In the genomic region with DNA sequence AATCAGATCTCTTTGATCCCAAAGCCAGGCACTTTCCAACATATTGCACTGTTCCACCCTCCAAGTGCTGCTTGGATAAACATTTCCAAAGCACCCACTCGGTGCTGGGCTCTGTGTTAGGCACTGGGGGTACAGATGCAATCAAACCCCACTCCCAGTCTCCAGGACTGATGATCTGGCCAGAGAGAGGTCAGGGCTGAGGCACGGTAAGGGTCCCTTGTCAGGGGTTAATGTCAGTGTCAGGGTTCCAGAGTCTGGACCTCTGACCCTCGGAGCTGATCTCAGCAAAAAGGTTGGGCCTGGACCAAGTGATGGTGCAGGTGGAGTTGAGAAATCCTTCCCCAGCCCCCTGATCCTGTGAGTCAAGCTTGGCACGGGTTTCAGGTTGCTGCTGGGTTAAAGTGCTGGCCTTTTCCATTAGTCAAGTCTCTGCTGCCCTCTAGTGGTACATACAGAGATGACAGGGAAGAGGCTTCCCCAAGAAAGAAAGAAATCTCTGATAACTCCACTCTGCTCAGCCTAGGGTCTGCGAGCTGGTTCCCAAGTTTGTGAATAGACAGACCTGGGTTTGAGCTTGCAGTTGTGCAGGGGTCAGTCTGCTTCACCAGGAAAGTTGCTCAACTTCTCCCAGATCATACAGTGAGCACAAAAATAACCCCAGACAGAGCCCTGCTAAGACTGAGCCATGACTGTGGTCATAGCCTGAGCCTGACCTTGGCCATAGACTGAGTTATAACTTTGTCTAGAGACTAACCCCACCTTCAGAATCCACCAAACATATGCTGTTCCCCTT, we compare ENCODE assay signal across 8 cellular contexts.
A peak's percentile ranks its signal among the peaks of the same experiment; 100 is the strongest.
DNase-seq lines count a peak whose midpoint lies in the region; ATAC-seq, FAIRE-seq and TF ChIP-seq lines count a peak whose summit lies in the region.

No MANE protein-coding gene starts in this region.

- H3K27ac ChIP-seq in CD4-positive, CD25-positive, alpha-beta regulatory T cell (ENCODE audit: insufficient read depth, low read length, poor library complexity, severe bottlenecking): no peak overlapping the region
- H3K27ac ChIP-seq in Panc1 (ENCODE audit: low read length) (no peak overlapping the region), small intestine (ENCODE audit: low read depth in 1 of 2, low read length in 1 of 2) (no peak overlapping the region)

- BruUV-seq in Panc1 (replicated peaks; lab: Mats Ljungman, UMichigan): no TSS peak

- CTCF ChIA-PET in Panc1 (lab: Charles Lee): interaction anchor here (0.7 kb wide), 1 partner anchor 12 kb away, joined by 3 read pairs; no protein-coding TSS in a partner anchor

- H3K4me3 ChIP-seq in CD4-positive, CD25-positive, alpha-beta regulatory T cell (ENCODE audit: low read depth, low read length): no peak overlapping the region
- H3K4me3 ChIP-seq in Jurkat, Clone E6-1 (ENCODE audit: low read length): no peak overlapping the region
- H3K4me3 ChIP-seq in Panc1 (ENCODE audit: low read depth in 2 of 2, low read length in 2 of 2) (no peak overlapping the region), astrocyte of the cerebellum (ENCODE audit: low read depth, low read length) (no peak overlapping the region), small intestine (ENCODE audit: low read depth in 1 of 2, low read length in 2 of 2) (no peak overlapping the region)

- no peaks in the 10 kb centered on the region for H3K36me3 Mint-ChIP-seq in CD4-positive, CD25-positive, alpha-beta regulatory T cell

- H3K36me3 ChIP-seq in CD4-positive, CD25-positive, alpha-beta regulatory T cell (ENCODE audit: control insufficient read depth, insufficient read depth, low read length): no peaks in the 10 kb centered on the region
- H3K36me3 ChIP-seq in Panc1 (ENCODE audit: control insufficient read depth, insufficient read depth, low read length) (no peaks in the 10 kb centered on the region), small intestine (ENCODE audit: control insufficient read depth in 2 of 2, insufficient read depth in 2 of 2, low read length in 2 of 2) (no peaks in the 10 kb centered on the region)

- peak; percentile 86 for TF ChIP-seq CTCF in Panc1 (IDR thresholded peaks at IDR 0.05)
- TF ChIP-seq CTCF in astrocyte of the cerebellum (IDR thresholded peaks at IDR 0.05; ENCODE audit: low read depth, low read length, missing control alignments): peak; percentile 87

- no peaks in the 10 kb centered on the region for H3K4me1 ChIP-seq in CD4-positive, CD25-positive, alpha-beta regulatory T cell (ENCODE audit: control insufficient read depth, insufficient read depth, low read length, poor library complexity, severe bottlenecking)
- H3K4me1 ChIP-seq in Panc1 (ENCODE audit: control insufficient read depth, insufficient read depth, low read length): no peaks in the 10 kb centered on the region
- no peaks in the 10 kb centered on the region for H3K4me1 ChIP-seq in small intestine (ENCODE audit: control insufficient read depth in 2 of 2, insufficient read depth in 1 of 2, low read depth in 1 of 2, low read length in 1 of 2)

- POLR2A ChIA-PET in Panc1 (lab: Charles Lee): no interaction called here

- H3K27ac Mint-ChIP-seq in CD4-positive, CD25-positive, alpha-beta regulatory T cell: no peak overlapping the region

- no peak for FAIRE-seq in small intestine (lab: Jason Lieb, UNC)

- peaks cover 0 to 1% (median 0%) of the 10 kb centered on the region in 7 donors for H3K9me3 Mint-ChIP-seq in CD4-positive, CD25-positive, alpha-beta regulatory T cell

- intact Hi-C loops in Panc1 (cut with micrococcal nuclease; ENCODE audit: unreplicated experiment): loop anchor here (5.0 kb wide), 1 partner anchor 1671 kb away; no protein-coding TSS in a partner anchor

- 11 to 22% (median 19%) methylated on average over 5 of the region's 5 CpGs for WGBS in small intestine, 3 donors

- H3K9me3 ChIP-seq in CD4-positive, CD25-positive, alpha-beta regulatory T cell (ENCODE audit: control insufficient read depth in 2 of 2, low read length in 2 of 2): no peaks in the 10 kb centered on the region
- H3K9me3 ChIP-seq in Panc1 (ENCODE audit: control insufficient read depth, insufficient read depth, low read depth, low read length): no peaks in the 10 kb centered on the region
- no peaks in the 10 kb centered on the region for H3K9me3 ChIP-seq in small intestine (ENCODE audit: control insufficient read depth, low read depth)

- no peaks in the 10 kb centered on the region for H3K4me1 Mint-ChIP-seq in CD4-positive, CD25-positive, alpha-beta regulatory T cell

- H3K27me3 Mint-ChIP-seq in CD4-positive, CD25-positive, alpha-beta regulatory T cell: peaks cover 20% of the 10 kb centered on the region

- H3K4me3 Mint-ChIP-seq in CD4-positive, CD25-positive, alpha-beta regulatory T cell: no peak overlapping the region

- ATAC-seq in CD4-positive, CD25-positive, alpha-beta regulatory T cell (ENCODE audit: low read depth in 2 of 2): peak in 1 of 2 donors; percentile 52
- ATAC-seq in GM18511 (IDR thresholded peaks at IDR 0.05; ENCODE audit: unreplicated experiment) (peak; percentile 81), Panc1 (peak; percentile 90)

- DNase-seq in CD4-positive, CD25-positive, alpha-beta regulatory T cell: peak in 2 of 3 donors; percentile 40 to 54
- peak; percentile 68 for DNase-seq in Jurkat, Clone E6-1 (ENCODE audit: low read depth, low spot score)
- DNase-seq in Panc1 (ENCODE audit: low read depth, low spot score) (peak; percentile 50), astrocyte of the cerebellum (ENCODE audit: low read depth) (peak; percentile 58), hypothalamus (lab: John Stamatoyannopoulos, UW) (peak in 28 of 51 donors; percentile 5 to 65 (median 26)), small intestine (peak; percentile 65)
- no peak for DNase-seq in effector CD8-positive, alpha-beta T cell (lab: John Stamatoyannopoulos, UW)

- in situ Hi-C loops in Panc1 (cut with HindIII; ENCODE audit: low pct_unique_long_range_greater_than_20kb, low sequenced_read_pairs): no loop called here
- in situ Hi-C loops in astrocyte of the cerebellum (cut with HindIII; ENCODE audit: low sequenced_read_pairs): no loop called here

- H3K27me3 ChIP-seq in CD4-positive, CD25-positive, alpha-beta regulatory T cell (ENCODE audit: control insufficient read depth, insufficient read depth, low read length): peaks cover 2% of the 10 kb centered on the region
- H3K27me3 ChIP-seq in Panc1 (ENCODE audit: control insufficient read depth, insufficient read depth, low read length) (peaks cover 16% of the 10 kb centered on the region), small intestine (ENCODE audit: control insufficient read depth in 2 of 2, insufficient read depth in 2 of 2, low read length in 2 of 2) (peaks cover 0 to 2% of the 10 kb centered on the region in 2 donors)
